Comparison of ENCODE assay signal across 1 cellular context in genomic region chr13:74132768-74133656, GRCh38.
TF ChIP-seq lines count a peak whose summit lies in the region.

No MANE protein-coding gene starts in this region.

TF ChIP-seq in GM23338, 12 proteins besides CTCF, POLR2A, EP300 and RAD21 (continued from another document):
- TF ChIP-seq ZNF462 (CRISPR knock-in tag; IDR thresholded peaks at IDR 0.05): no peak
- TF ChIP-seq POLR2AphosphoS5 (IDR thresholded peaks at IDR 0.05; ENCODE audit: low read depth): no peak
